17 cellular contexts compared by ENCODE assay signal in the genomic region with DNA sequence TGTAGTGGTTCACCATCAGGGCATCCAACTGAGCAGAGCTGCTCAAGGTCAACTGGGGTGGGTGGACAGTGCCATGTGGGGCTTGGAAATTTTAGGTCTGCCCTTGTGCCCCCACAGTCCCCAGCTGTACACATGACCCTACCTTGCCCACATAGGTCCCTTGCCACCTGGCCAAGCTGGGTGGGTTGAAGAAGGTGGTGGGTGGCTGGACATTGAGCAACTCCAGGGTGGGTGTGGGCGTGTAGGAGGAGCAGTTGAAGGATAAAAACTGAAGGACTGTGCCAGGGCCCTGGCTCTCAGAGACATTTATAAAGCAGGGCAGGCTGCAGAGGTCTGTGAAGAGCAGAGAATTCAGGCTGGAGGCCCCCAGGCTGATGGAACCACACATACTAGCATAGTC. TPM values are rescaled to one million over a fixed set of nuclear protein-coding genes. Genes with fewer than 3 reads are reported as not detected.
DNase-seq lines count a peak whose midpoint lies in the region; ATAC-seq, FAIRE-seq and TF ChIP-seq lines count a peak whose summit lies in the region.
"Had no signal": no experiment of that assay in that cellular context is flagged by ENCODE, and none has a peak within 500 bp of the region (broad histone marks: within the 10 kb centered on the region; RNA-seq: fewer than 3 reads in every experiment).

No MANE protein-coding gene starts in this region.

- H3F3A ChIP-seq in PC-9 (ENCODE audit: insufficient read depth, low read depth) = no peaks in the 10 kb centered on the region; the same call in 1 of the 2 replicates

- TF ChIP-seq CTCF in left ventricle myocardium inferior (IDR thresholded peaks at IDR 0.05; ENCODE audit: borderline replicate concordance) (no peak), PC-9 (conservative IDR thresholded peaks at IDR 0.05) (no peak), kidney (IDR thresholded peaks at IDR 0.05; ENCODE audit: borderline replicate concordance, extremely low read depth, insufficient read depth) (no peak), vagina (IDR thresholded peaks at IDR 0.05) (no peak)

- no peaks in the 10 kb centered on the region for H3K79me2 ChIP-seq in PC-9 (ENCODE audit: low read depth)

- H3K9me2 ChIP-seq in PC-9 (ENCODE audit: insufficient read depth) = no peaks in the 10 kb centered on the region

- no peak overlapping the region for H3K9ac ChIP-seq in kidney (ENCODE audit: low read length in 2 of 2)
- H3K9ac ChIP-seq: KMS-11 had no signal

- H3K27ac ChIP-seq in right cardiac atrium (ENCODE audit: low read length) (peak overlapping the region; percentile 39), left ventricle myocardium inferior (replicated peaks) (no peak overlapping the region), PC-9 (no peak overlapping the region), kidney (ENCODE audit: low read depth in 2 of 2, low read length in 2 of 2) (no peak overlapping the region), vagina (peak overlapping the region; percentile 13)
- H3K27ac ChIP-seq: C4-2B, KMS-11, SJSA1 had no signal

- WGBS in right cardiac atrium = 88% methylated on average over 1 of the region's 1 CpG

- H4K20me1 ChIP-seq in PC-9 (ENCODE audit: insufficient read depth) = no peaks in the 10 kb centered on the region

- intact Hi-C loops in right cardiac atrium (cut with DNase I) (no loop called here), left ventricle myocardium inferior (cut with micrococcal nuclease) (no loop called here), PC-9 (cut with micrococcal nuclease; ENCODE audit: unreplicated experiment) (no loop called here), kidney (cut with DNase I) (no loop called here), vagina (cut with DNase I) (no loop called here)

- TSS peak; percentile 39 for BruUV-seq in PC-9 (replicated peaks; lab: Mats Ljungman, UMichigan)

- H3K36me3 ChIP-seq in left ventricle myocardium inferior (no peaks in the 10 kb centered on the region), PC-9 (ENCODE audit: low read depth) (no peaks in the 10 kb centered on the region), kidney (ENCODE audit: control insufficient read depth in 1 of 2, insufficient read depth in 2 of 2, low read length in 2 of 2) (no peaks in the 10 kb centered on the region), vagina (no peaks in the 10 kb centered on the region)

- no peak for FAIRE-seq in kidney (lab: Jason Lieb, UNC)

- no peak overlapping the region for H3K4me3 ChIP-seq in right cardiac atrium (ENCODE audit: low read length)
- no peak overlapping the region for H3K4me3 ChIP-seq in left ventricle myocardium inferior
- no peak overlapping the region for H3K4me3 ChIP-seq in PC-9
- no peak overlapping the region for H3K4me3 ChIP-seq in kidney (ENCODE audit: low read length in 2 of 2)
- no peak overlapping the region for H3K4me3 ChIP-seq in vagina
- H3K4me3 ChIP-seq: SJSA1 had no signal

- H3K9me3 ChIP-seq in right cardiac atrium (ENCODE audit: control insufficient read depth, low read length) = no peaks in the 10 kb centered on the region
- H3K9me3 ChIP-seq in left ventricle myocardium inferior (replicated peaks) = no peaks in the 10 kb centered on the region
- no peaks in the 10 kb centered on the region for H3K9me3 ChIP-seq in PC-9 (ENCODE audit: insufficient read depth, low read depth)
- H3K9me3 ChIP-seq in kidney (ENCODE audit: control insufficient read depth in 1 of 2, low read length in 2 of 2) = no peaks in the 10 kb centered on the region
- H3K9me3 ChIP-seq in vagina = no peaks in the 10 kb centered on the region
- H3K9me3 ChIP-seq: SJSA1 had no signal

- CTCF ChIA-PET in PC-9 (lab: Charles Lee) = interaction anchor here (0.7 kb wide), 1 partner anchor 27 kb away, joined by 8 read pairs; no protein-coding TSS in a partner anchor

- H3K27me3 ChIP-seq in right cardiac atrium (ENCODE audit: control insufficient read depth, insufficient read depth) (no peaks in the 10 kb centered on the region), left ventricle myocardium inferior (ENCODE audit: low read depth) (no peaks in the 10 kb centered on the region), PC-9 (ENCODE audit: insufficient read depth, low read depth) (peaks cover 7% of the 10 kb centered on the region), vagina (no peaks in the 10 kb centered on the region)
- H3K27me3 ChIP-seq: SJSA1 had no signal

- peak overlapping the region; percentile 41 for H3K4me2 ChIP-seq in PC-9
- H3K4me2 ChIP-seq: KMS-11 had no signal

- H3K4me1 ChIP-seq in right cardiac atrium (ENCODE audit: control insufficient read depth, insufficient read depth, low read length) (peaks cover 5% of the 10 kb centered on the region), left ventricle myocardium inferior (peaks cover 18% of the 10 kb centered on the region), PC-9 (replicated peaks; ENCODE audit: insufficient read depth) (peaks cover 11% of the 10 kb centered on the region; the same call in 1 of the 2 replicates), kidney (ENCODE audit: control insufficient read depth in 1 of 2, insufficient read depth in 1 of 2, low read depth in 1 of 2, low read length in 2 of 2) (peaks cover 0 to 8% of the 10 kb centered on the region in 2 donors), vagina (peaks cover 8% of the 10 kb centered on the region)

- no peak for TF ChIP-seq POLR2A in vagina (IDR thresholded peaks at IDR 0.05)

- peak in 1 of 3 donors; percentile 41 for DNase-seq in right cardiac atrium
- no peak for DNase-seq in left ventricle myocardium inferior
- DNase-seq in PC-9 = no peak
- DNase-seq in kidney = peak; percentile 15
- no peak for DNase-seq in vagina (ENCODE audit: extremely low spot score in 2 of 2)
- DNase-seq in NOMO-1 treated with dmso at 0.1 percent for 144 hours (lab: John Stamatoyannopoulos, UW; ENCODE audit: unreplicated experiment) = no peak
- DNase-seq: DMS79 treated with DMSO at 0.1 percent for 48 hours, NCI-H1417 treated with DMSO at 0.1 percent for 48 hours, NCI-H187 treated with DMSO at 0.1 percent for 48 hours, NCI-H2227 treated with DMSO at 0.1 percent for 48 hours, NCI-H524 had no signal

- POLR2A ChIA-PET in PC-9 (lab: Charles Lee; ENCODE audit: unreplicated experiment) = no interaction called here

- ATAC-seq in right cardiac atrium (no peak), HG03432 (IDR thresholded peaks at IDR 0.05; ENCODE audit: unreplicated experiment) (no peak), HG03571 (IDR thresholded peaks at IDR 0.05; ENCODE audit: unreplicated experiment) (no peak)

- no peak overlapping the region for H2AFZ ChIP-seq in PC-9

RNA-seq across cellular contexts. Expression of a gene that starts 0.6 kb away (rescaled TPM):
- total RNA-seq in right cardiac atrium (under 1 TPM in 1 of 4 donors, not detected in 3; 0.29 TPM), left ventricle myocardium inferior (not detected), PC-9 (2021) (2.0 and 3.5 TPM in 2 replicates), kidney (0.54 TPM), vagina (not detected)
- polyA plus RNA-seq in right cardiac atrium (0.07 TPM), kidney (ENCODE audit: insufficient read depth, low read depth, low replicate concordance) (not detected)
- total RNA-seq: A172, SJSA1 had no signal

RNA-seq across cellular contexts. Expression of a gene that starts 4.0 kb away (rescaled TPM):
- 1 to 10 TPM; 2.2 to 6.4 (median 4.6) TPM for total RNA-seq in right cardiac atrium
- 3.9 TPM for polyA plus RNA-seq in right cardiac atrium
- 2.3 TPM for total RNA-seq in left ventricle myocardium inferior
- total RNA-seq in PC-9 (2021) = 0.40 TPM in 1 of 2 replicates, not detected in the other
- 6.3 TPM for total RNA-seq in kidney
- 9.1 TPM for polyA plus RNA-seq in kidney (ENCODE audit: insufficient read depth, low read depth, low replicate concordance)
- total RNA-seq in vagina = 12.5 TPM

RNA-seq across cellular contexts. Expression of a gene that starts 12.8 kb away (rescaled TPM):
- total RNA-seq in right cardiac atrium = 10 to 100 TPM; 18.4 to 24.0 (median 21.7) TPM
- 14.6 TPM for polyA plus RNA-seq in right cardiac atrium
- 16.9 TPM for total RNA-seq in left ventricle myocardium inferior
- 32.9 and 37.0 TPM in 2 replicates for total RNA-seq in PC-9 (2021)
- 49.6 TPM for total RNA-seq in kidney
- polyA plus RNA-seq in kidney (ENCODE audit: insufficient read depth, low read depth, low replicate concordance) = 21.7 TPM
- total RNA-seq in vagina = 46.2 TPM

RNA-seq across cellular contexts. Expression of a gene that starts 14.6 kb away (rescaled TPM):
- total RNA-seq in right cardiac atrium = 10 to 100 TPM; 25.5 to 40.5 (median 38.2) TPM
- polyA plus RNA-seq in right cardiac atrium = 25.1 TPM
- 25.1 TPM for total RNA-seq in left ventricle myocardium inferior
- 48.6 and 56.5 TPM in 2 replicates for total RNA-seq in PC-9 (2021)
- 102 TPM for total RNA-seq in kidney
- polyA plus RNA-seq in kidney (ENCODE audit: insufficient read depth, low read depth, low replicate concordance) = 29.8 TPM
- 68.3 TPM for total RNA-seq in vagina

RNA-seq across cellular contexts. Expression of a gene that starts 57.3 kb away (rescaled TPM):
- total RNA-seq in right cardiac atrium = 1 to 10 TPM in 3 of 4 donors, under 1 TPM in 1; 0.68 to 1.5 (median 1.3) TPM
- polyA plus RNA-seq in right cardiac atrium = 0.81 TPM
- total RNA-seq in left ventricle myocardium inferior = 0.63 TPM
- total RNA-seq in PC-9 (2021) = 18.1 and 20.6 TPM in 2 replicates
- 1.9 TPM for total RNA-seq in kidney
- 0.71 TPM for polyA plus RNA-seq in kidney (ENCODE audit: insufficient read depth, low read depth, low replicate concordance)
- total RNA-seq in vagina = 17.4 TPM

Comparison
In these comparisons a context has a peak if more than half of its experiments do, and no peak if none do; other contexts are left out.
1. H3K27ac ChIP-seq: peak in right cardiac atrium (single experiment) and vagina (single experiment); none in left ventricle myocardium inferior (single experiment), PC-9 (single experiment) and kidney (0 of 2).